In the genomic region with DNA sequence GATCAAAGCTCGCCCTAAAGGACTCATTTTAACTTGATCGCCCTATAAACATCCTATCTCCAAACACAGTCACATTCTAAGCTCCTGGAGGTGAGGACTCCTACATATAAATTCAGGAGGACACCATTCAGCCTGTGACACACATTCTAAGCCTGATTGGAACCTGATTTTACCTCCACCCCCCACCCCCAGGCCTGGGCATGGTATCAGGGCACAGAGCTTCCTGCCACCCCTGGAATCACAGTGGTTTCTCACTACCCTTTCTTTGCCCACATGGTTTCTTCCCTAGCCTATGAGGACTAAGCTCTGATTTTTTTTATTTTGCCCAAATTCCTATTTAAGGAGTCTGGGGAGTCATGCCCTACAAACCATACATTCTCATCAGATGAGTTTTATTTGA, we compare ENCODE assay signal across 1 cellular context.
TF ChIP-seq lines count a peak whose summit lies in the region.

No MANE protein-coding gene starts in this region.

TF ChIP-seq in H1, 55 proteins besides CTCF, POLR2A, EP300 and RAD21:
- TF ChIP-seq, protein P1, sequence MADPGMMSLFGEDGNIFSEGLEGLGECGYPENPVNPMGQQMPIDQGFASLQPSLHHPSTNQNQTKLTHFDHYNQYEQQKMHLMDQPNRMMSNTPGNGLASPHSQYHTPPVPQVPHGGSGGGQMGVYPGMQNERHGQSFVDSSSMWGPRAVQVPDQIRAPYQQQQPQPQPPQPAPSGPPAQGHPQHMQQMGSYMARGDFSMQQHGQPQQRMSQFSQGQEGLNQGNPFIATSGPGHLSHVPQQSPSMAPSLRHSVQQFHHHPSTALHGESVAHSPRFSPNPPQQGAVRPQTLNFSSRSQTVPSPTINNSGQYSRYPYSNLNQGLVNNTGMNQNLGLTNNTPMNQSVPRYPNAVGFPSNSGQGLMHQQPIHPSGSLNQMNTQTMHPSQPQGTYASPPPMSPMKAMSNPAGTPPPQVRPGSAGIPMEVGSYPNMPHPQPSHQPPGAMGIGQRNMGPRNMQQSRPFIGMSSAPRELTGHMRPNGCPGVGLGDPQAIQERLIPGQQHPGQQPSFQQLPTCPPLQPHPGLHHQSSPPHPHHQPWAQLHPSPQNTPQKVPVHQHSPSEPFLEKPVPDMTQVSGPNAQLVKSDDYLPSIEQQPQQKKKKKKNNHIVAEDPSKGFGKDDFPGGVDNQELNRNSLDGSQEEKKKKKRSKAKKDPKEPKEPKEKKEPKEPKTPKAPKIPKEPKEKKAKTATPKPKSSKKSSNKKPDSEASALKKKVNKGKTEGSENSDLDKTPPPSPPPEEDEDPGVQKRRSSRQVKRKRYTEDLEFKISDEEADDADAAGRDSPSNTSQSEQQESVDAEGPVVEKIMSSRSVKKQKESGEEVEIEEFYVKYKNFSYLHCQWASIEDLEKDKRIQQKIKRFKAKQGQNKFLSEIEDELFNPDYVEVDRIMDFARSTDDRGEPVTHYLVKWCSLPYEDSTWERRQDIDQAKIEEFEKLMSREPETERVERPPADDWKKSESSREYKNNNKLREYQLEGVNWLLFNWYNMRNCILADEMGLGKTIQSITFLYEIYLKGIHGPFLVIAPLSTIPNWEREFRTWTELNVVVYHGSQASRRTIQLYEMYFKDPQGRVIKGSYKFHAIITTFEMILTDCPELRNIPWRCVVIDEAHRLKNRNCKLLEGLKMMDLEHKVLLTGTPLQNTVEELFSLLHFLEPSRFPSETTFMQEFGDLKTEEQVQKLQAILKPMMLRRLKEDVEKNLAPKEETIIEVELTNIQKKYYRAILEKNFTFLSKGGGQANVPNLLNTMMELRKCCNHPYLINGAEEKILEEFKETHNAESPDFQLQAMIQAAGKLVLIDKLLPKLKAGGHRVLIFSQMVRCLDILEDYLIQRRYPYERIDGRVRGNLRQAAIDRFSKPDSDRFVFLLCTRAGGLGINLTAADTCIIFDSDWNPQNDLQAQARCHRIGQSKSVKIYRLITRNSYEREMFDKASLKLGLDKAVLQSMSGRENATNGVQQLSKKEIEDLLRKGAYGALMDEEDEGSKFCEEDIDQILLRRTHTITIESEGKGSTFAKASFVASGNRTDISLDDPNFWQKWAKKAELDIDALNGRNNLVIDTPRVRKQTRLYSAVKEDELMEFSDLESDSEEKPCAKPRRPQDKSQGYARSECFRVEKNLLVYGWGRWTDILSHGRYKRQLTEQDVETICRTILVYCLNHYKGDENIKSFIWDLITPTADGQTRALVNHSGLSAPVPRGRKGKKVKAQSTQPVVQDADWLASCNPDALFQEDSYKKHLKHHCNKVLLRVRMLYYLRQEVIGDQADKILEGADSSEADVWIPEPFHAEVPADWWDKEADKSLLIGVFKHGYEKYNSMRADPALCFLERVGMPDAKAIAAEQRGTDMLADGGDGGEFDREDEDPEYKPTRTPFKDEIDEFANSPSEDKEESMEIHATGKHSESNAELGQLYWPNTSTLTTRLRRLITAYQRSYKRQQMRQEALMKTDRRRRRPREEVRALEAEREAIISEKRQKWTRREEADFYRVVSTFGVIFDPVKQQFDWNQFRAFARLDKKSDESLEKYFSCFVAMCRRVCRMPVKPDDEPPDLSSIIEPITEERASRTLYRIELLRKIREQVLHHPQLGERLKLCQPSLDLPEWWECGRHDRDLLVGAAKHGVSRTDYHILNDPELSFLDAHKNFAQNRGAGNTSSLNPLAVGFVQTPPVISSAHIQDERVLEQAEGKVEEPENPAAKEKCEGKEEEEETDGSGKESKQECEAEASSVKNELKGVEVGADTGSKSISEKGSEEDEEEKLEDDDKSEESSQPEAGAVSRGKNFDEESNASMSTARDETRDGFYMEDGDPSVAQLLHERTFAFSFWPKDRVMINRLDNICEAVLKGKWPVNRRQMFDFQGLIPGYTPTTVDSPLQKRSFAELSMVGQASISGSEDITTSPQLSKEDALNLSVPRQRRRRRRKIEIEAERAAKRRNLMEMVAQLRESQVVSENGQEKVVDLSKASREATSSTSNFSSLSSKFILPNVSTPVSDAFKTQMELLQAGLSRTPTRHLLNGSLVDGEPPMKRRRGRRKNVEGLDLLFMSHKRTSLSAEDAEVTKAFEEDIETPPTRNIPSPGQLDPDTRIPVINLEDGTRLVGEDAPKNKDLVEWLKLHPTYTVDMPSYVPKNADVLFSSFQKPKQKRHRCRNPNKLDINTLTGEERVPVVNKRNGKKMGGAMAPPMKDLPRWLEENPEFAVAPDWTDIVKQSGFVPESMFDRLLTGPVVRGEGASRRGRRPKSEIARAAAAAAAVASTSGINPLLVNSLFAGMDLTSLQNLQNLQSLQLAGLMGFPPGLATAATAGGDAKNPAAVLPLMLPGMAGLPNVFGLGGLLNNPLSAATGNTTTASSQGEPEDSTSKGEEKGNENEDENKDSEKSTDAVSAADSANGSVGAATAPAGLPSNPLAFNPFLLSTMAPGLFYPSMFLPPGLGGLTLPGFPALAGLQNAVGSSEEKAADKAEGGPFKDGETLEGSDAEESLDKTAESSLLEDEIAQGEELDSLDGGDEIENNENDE (IDR thresholded peaks at IDR 0.05; ENCODE audit: insufficient replicate concordance, low read length), result no peak
- TF ChIP-seq FOSL1 (IDR thresholded peaks at IDR 0.05; ENCODE audit: insufficient read depth, low read depth, low read length) (no peak), CEBPB (IDR thresholded peaks at IDR 0.05; ENCODE audit: low read depth, low read length) (no peak), POLR2AphosphoS5 (IDR thresholded peaks at IDR 0.05; ENCODE audit: low read depth, low read length) (no peak), CHD1 (IDR thresholded peaks at IDR 0.05; ENCODE audit: low read depth, low read length) (no peak), GABPA (IDR thresholded peaks at IDR 0.05; ENCODE audit: borderline replicate concordance, insufficient read depth, low read length) (no peak), HDAC2 (IDR thresholded peaks at IDR 0.05; ENCODE audit: borderline replicate concordance in 1 of 2, low read depth in 2 of 2, low read length in 2 of 2) (no peak), RFX5 (IDR thresholded peaks at IDR 0.05; ENCODE audit: borderline replicate concordance, low read depth, low read length) (no peak), TEAD4 (IDR thresholded peaks at IDR 0.05; ENCODE audit: low read depth, low read length) (no peak), NRF1 (IDR thresholded peaks at IDR 0.05; ENCODE audit: low read depth, low read length) (no peak), GTF2F1 (IDR thresholded peaks at IDR 0.05; ENCODE audit: borderline replicate concordance, low read depth, low read length) (no peak)
TF ChIP-seq in H1: peak in this region for 0.
